In the genomic region with DNA sequence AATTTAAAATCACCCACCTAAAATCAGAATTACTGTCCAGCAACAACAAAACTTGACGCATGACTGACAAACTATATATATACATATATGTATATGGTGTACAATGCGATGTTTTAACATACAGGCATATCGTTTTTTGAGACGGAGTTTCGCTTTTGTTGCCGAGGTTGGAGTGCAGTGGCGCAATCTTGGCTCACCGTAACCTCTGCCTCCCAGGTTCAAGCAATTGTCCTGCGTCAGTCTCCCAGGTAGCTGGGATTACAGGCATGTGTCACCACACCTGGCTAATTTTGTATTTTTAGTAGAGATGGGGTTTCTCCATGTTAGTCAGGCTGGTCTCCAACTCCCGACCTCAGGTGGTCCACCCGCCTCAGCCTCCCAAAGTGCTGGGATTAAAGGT, we compare ENCODE assay signal across 20 cellular contexts. TPM values are rescaled to one million over a fixed set of nuclear protein-coding genes. Genes with fewer than 3 reads are reported as not detected.
"Had no signal": no experiment of that assay in that cellular context is flagged by ENCODE, and none has a peak within 500 bp of the region (broad histone marks: within the 10 kb centered on the region; RNA-seq: fewer than 3 reads in every experiment).

No MANE protein-coding gene starts in this region.

RNA-seq across cellular contexts. Expression of a gene that starts 16.1 kb away (rescaled TPM):
- total RNA-seq: activated naive CD4-positive, alpha-beta T cell treated with anti-CD3 and anti-CD28 coated beads for 36 hours; activated naive CD4-positive, alpha-beta T cell treated with anti-CD3 and anti-CD28 coated beads, Interleukin-2, amount 50 U/mL, for 72 hours; activated naive CD8-positive, alpha-beta T cell treated with anti-CD3 and anti-CD28 coated beads for 36 hours; activated naive CD8-positive, alpha-beta T cell treated with anti-CD3 and anti-CD28 coated beads, Interleukin-2, amount 10 ng/mL, durations not matched to agents 7 days and 5 days; activated T-cell treated with anti-CD3 and anti-CD28 coated beads, Interleukin-2, amount 50 U/mL, for 4 hours; activated T-cell treated with anti-CD3 and anti-CD28 coated beads, Interleukin-2, amount 50 U/mL, for 72 hours; activated T-helper 1 cell treated with anti-CD3 and anti-CD28 coated beads, Interleukin-12 subunit alpha, Interleukin-12 subunit beta, Interleukin-2, Interleukin-4 antibody, amounts not matched to agents 30 ng/mL and 10 ng/mL and 1 ng/mL, durations not matched to agents 14 hours and 24 hours and 36 hours; activated T-helper 17 cell treated with anti-CD3 and anti-CD28 coated beads, Interleukin-2, amount 50 U/mL, for 72 hours; activated T-helper 2 cell treated with anti-CD3 and anti-CD28 coated beads, Interferon-gamma antibody, Interleukin-2, Interleukin-4, amounts not matched to agents 10 μg/mL and 5 μg/mL and 100 μg/mL, durations not matched to agents 14 hours and 24 hours and 36 hours; adrenal gland; aorta; ascending aorta; astrocyte; body of pancreas; breast epithelium; bronchial epithelial cell; cardiac muscle cell; cardiac septum; cerebellum had no signal
- polyA plus RNA-seq: adipose tissue, adrenal gland, aorta had no signal
